Comparison of ENCODE assay signal across 19 cellular contexts in genomic region chr14:101514136-101514535, GRCh38. TPM values are rescaled to one million over a fixed set of nuclear protein-coding genes. Genes with fewer than 3 reads are reported as not detected.
A peak's percentile ranks its signal among the peaks of the same experiment; 100 is the strongest.
DNase-seq lines count a peak whose midpoint lies in the region; ATAC-seq and TF ChIP-seq lines count a peak whose summit lies in the region.
"Had no signal": no experiment of that assay in that cellular context is flagged by ENCODE, and none has a peak within 500 bp of the region (broad histone marks: within the 10 kb centered on the region; RNA-seq: fewer than 3 reads in every experiment).

No MANE protein-coding gene starts in this region.

- no peaks in the 10 kb centered on the region for H3K27me3 ChIP-seq in right cardiac atrium (ENCODE audit: control insufficient read depth, insufficient read depth)
- no peaks in the 10 kb centered on the region for H3K27me3 ChIP-seq in right atrium auricular region
- no peaks in the 10 kb centered on the region for H3K27me3 ChIP-seq in BLaER1
- no peaks in the 10 kb centered on the region for H3K27me3 ChIP-seq in BLaER1 treated with 17β-estradiol and CSF1 and Interleukin-3, amounts not matched to agents 10 nM and 100 nM

- H3K4me3 ChIP-seq in right cardiac atrium (ENCODE audit: low read length) (no peak overlapping the region), right atrium auricular region (no peak overlapping the region), BLaER1 (no peak overlapping the region)
- H3K4me3 ChIP-seq in BLaER1 treated with 17β-estradiol and CSF1 and Interleukin-3, amounts not matched to agents 10 nM and 100 nM = no peak overlapping the region
- H3K4me3 ChIP-seq: GM12878, GM23338, HAP-1 had no signal

- intact Hi-C loops in right cardiac atrium (cut with DNase I) = no loop called here

- H4K20me1 ChIP-seq in BLaER1 = no peaks in the 10 kb centered on the region
- no peaks in the 10 kb centered on the region for H4K20me1 ChIP-seq in BLaER1 treated with 17β-estradiol and CSF1 and Interleukin-3, amounts not matched to agents 10 nM and 100 nM

- H3K9me3 ChIP-seq in right cardiac atrium (ENCODE audit: control insufficient read depth, low read length) (no peaks in the 10 kb centered on the region), right atrium auricular region (no peaks in the 10 kb centered on the region), BLaER1 (peaks cover 16% of the 10 kb centered on the region)
- H3K9me3 ChIP-seq in BLaER1 treated with 17β-estradiol and CSF1 and Interleukin-3, amounts not matched to agents 10 nM and 100 nM (replicated peaks in 1 of 11) = peaks cover 10 to 18% (median 14%) of the 10 kb centered on the region in 11 experiments; a peak in 18 of 22 replicates
- H3K9me3 ChIP-seq: HAP-1 had no signal

- ATAC-seq in right cardiac atrium = no peak
- ATAC-seq in HG02642 (IDR thresholded peaks at IDR 0.05; ENCODE audit: poor library complexity, unreplicated experiment) = no peak
- ATAC-seq: GM12878, GM23338 had no signal

- no peak overlapping the region for H3K27ac ChIP-seq in right cardiac atrium (ENCODE audit: low read length)
- H3K27ac ChIP-seq in right atrium auricular region = no peak overlapping the region
- peak overlapping the region; percentile 20; the same call in 1 of the 2 replicates for H3K27ac ChIP-seq in BLaER1
- peak overlapping the region in 6 of 11 experiments; percentile 34 to 75 (median 42); a peak in 10 of 22 replicates for H3K27ac ChIP-seq in BLaER1 treated with 17β-estradiol and CSF1 and Interleukin-3, amounts not matched to agents 10 nM and 100 nM

- H3K4me1 ChIP-seq in right cardiac atrium (ENCODE audit: control insufficient read depth, insufficient read depth, low read length) (peaks cover 3% of the 10 kb centered on the region), right atrium auricular region (no peaks in the 10 kb centered on the region), BLaER1 (peaks cover 76% of the 10 kb centered on the region)
- peaks cover 72 to 95% (median 85%) of the 10 kb centered on the region in 10 experiments for H3K4me1 ChIP-seq in BLaER1 treated with 17β-estradiol and CSF1 and Interleukin-3, amounts not matched to agents 10 nM and 100 nM
- H3K4me1 ChIP-seq: HAP-1 had no signal

- DNase-seq in right cardiac atrium (peak in 2 of 3 donors; percentile 23 to 52), right atrium auricular region (ENCODE audit: low spot score) (no peak), NCI-H2227 treated with DMSO at 0.1 percent for 48 hours (lab: John Stamatoyannopoulos, UW) (no peak)
- DNase-seq: CD4-positive, alpha-beta T cell; CD8-positive, alpha-beta memory T cell; DMS 273 treated with DMSO at 0.1 percent for 48 hours; EL; GDM1; HFFc6 had no signal

- 88% methylated on average over 5 of the region's 5 CpGs for WGBS in right cardiac atrium

- no peak for TF ChIP-seq CTCF in right atrium auricular region (IDR thresholded peaks at IDR 0.05)

- H3K9ac ChIP-seq in BLaER1 = no peak overlapping the region
- peak overlapping the region in 1 of 11 experiments; percentile 35; a peak in 3 of 22 replicates for H3K9ac ChIP-seq in BLaER1 treated with 17β-estradiol and CSF1 and Interleukin-3, amounts not matched to agents 10 nM and 100 nM

- 0 out of 2 replicates have a peak overlapping the region, but pooled peaks have one; percentile 25 for H3K4me2 ChIP-seq in BLaER1
- H3K4me2 ChIP-seq in BLaER1 treated with 17β-estradiol and CSF1 and Interleukin-3, amounts not matched to agents 10 nM and 100 nM = peak overlapping the region; percentile 68 to 95 (median 86)
- H3K4me2 ChIP-seq: GM23338 had no signal

- no peaks in the 10 kb centered on the region for H3K36me3 ChIP-seq in right atrium auricular region
- no peaks in the 10 kb centered on the region for H3K36me3 ChIP-seq in BLaER1
- H3K36me3 ChIP-seq in BLaER1 treated with 17β-estradiol and CSF1 and Interleukin-3, amounts not matched to agents 10 nM and 100 nM = no peaks in the 10 kb centered on the region
- H3K36me3 ChIP-seq: HAP-1 had no signal

RNA-seq across cellular contexts. Expression of gene DIO3, which starts 47.2 kb away (rescaled TPM):
- total RNA-seq in right cardiac atrium (under 1 TPM in 1 of 4 donors, not detected in 3; 0.17 TPM), right atrium auricular region (under 1 TPM in 1 of 2 donors, not detected in 1; 0.55 TPM)
- 0.34 TPM for polyA plus RNA-seq in right cardiac atrium
- total RNA-seq: A172; A673; CD4-positive, alpha-beta T cell; CD8-positive, alpha-beta memory T cell; GM12878; HFFc6 had no signal
- polyA plus RNA-seq: BJ; CD14-positive monocyte; CD8-positive, alpha-beta memory T cell; GM12878 had no signal

Comparison
In these comparisons a context has a peak if more than half of its experiments do, and no peak if none do; other contexts are left out.
1. DNase-seq: peak in right cardiac atrium (2 of 3); none in right atrium auricular region (single experiment) and NCI-H2227 treated with DMSO at 0.1 percent for 48 hours (single experiment).
2. H3K27ac ChIP-seq: peak in BLaER1 (single experiment) and BLaER1 treated with 17β-estradiol and CSF1 and Interleukin-3, amounts not matched to agents 10 nM and 100 nM (6 of 11); none in right cardiac atrium (single experiment) and right atrium auricular region (0 of 2).